16 cellular contexts compared by ENCODE assay signal in genomic region chr11:103584021-103584420, GRCh38.
DNase-seq lines count a peak whose midpoint lies in the region; ATAC-seq and TF ChIP-seq lines count a peak whose summit lies in the region.
"Had no signal": no experiment of that assay in that cellular context is flagged by ENCODE, and none has a peak within 500 bp of the region (broad histone marks: within the 10 kb centered on the region; RNA-seq: fewer than 3 reads in every experiment).

No MANE protein-coding gene starts in this region.

- H2BK120ac ChIP-seq in H9 (ENCODE audit: low read depth, low read length, poor library complexity, severe bottlenecking) (no peak overlapping the region), neuronal stem cell (ENCODE audit: low read depth, low read length) (no peak overlapping the region)

- H2BK15ac ChIP-seq in H9 (ENCODE audit: low read depth, low read length) (no peak overlapping the region), neuronal stem cell (ENCODE audit: low read length) (no peak overlapping the region)

- no peak overlapping the region for H2BK5ac ChIP-seq in H9 (ENCODE audit: insufficient read length, low read length)
- H2BK5ac ChIP-seq in neuronal stem cell (ENCODE audit: low read length): no peak overlapping the region

- CTCF ChIA-PET in activated CD4-positive, alpha-beta memory T cell treated with anti-CD3 and anti-CD28 coated beads, Interleukin-2, amount 10 ng/mL, durations not matched to agents 7 days and 5 days (lab: Charles Lee): interaction anchor here (0.6 kb wide), 1 partner anchor 382 kb away, joined by 4 read pairs; no protein-coding TSS in a partner anchor

- no peaks in the 10 kb centered on the region for H3K79me2 ChIP-seq in H9 (ENCODE audit: insufficient read depth, low read length)

- H3K23me2 ChIP-seq in H9 (ENCODE audit: insufficient read length, low read depth, low read length, poor library complexity, severe bottlenecking): no peaks in the 10 kb centered on the region

- H3K4me2 ChIP-seq in H9 (ENCODE audit: insufficient read depth, insufficient read length, low read length): no peak overlapping the region
- no peak overlapping the region for H3K4me2 ChIP-seq in neuronal stem cell (ENCODE audit: insufficient read depth, low read length, poor library complexity, severe bottlenecking)

- no peaks in the 10 kb centered on the region for H4K20me1 ChIP-seq in H9 (ENCODE audit: control insufficient read depth, insufficient read depth, insufficient read length)

- H3K14ac ChIP-seq in H9 (ENCODE audit: insufficient read depth, low read length) (no peak overlapping the region), neuronal stem cell (ENCODE audit: low read length) (no peak overlapping the region)

- H3K4me3 ChIP-seq in endodermal cell (ENCODE audit: low read length) (no peak overlapping the region), neuronal stem cell (ENCODE audit: low read length in 2 of 2) (no peak overlapping the region)

- ATAC-seq in activated naive CD4-positive, alpha-beta T cell treated with anti-CD3 and anti-CD28 coated beads, Interleukin-2, amount 50 U/mL, for 72 hours: no peak
- no peak for ATAC-seq in GM18907 (IDR thresholded peaks at IDR 0.05; ENCODE audit: unreplicated experiment)

- H3K27ac ChIP-seq in H9 (ENCODE audit: insufficient read length, low read depth, low read length) (no peak overlapping the region), endodermal cell (ENCODE audit: low read depth, low read length) (no peak overlapping the region), neuronal stem cell (replicated peaks; ENCODE audit: low read length) (no peak overlapping the region)

- WGBS in H9 (ENCODE audit: extremely low coverage, insufficient read length, low lambda C conversion rate): no CpG with 5 or more reads among the region's 2 CpGs
- 7 to 13% methylated on average over 2 of the region's 2 CpGs for WGBS in endodermal cell (ENCODE audit: insufficient coverage in 1 of 2, insufficient read length in 1 of 2), 2 experiments
- no CpG with 5 or more reads among the region's 2 CpGs for WGBS in neuronal stem cell (ENCODE audit: extremely low coverage in 2 of 2, insufficient read length in 2 of 2, insufficient replicate concordance in 1 of 2), 2 donors

- DNase-seq in H9: peak; percentile 32
- peak; percentile 90 for DNase-seq in endodermal cell
- DNase-seq in iPS-NIHi7 (ENCODE audit: extremely low spot score): peak; percentile 37
- no peak for DNase-seq in neuronal stem cell (ENCODE audit: low spot score)
- no peak for DNase-seq in LoVo (ENCODE audit: low spot score)
- DNase-seq in activated naive CD4-positive, alpha-beta T cell treated with anti-CD3 and anti-CD28 coated beads, Interleukin-2, amount 50 U/mL, for 72 hours (ENCODE audit: low spot score in 2 of 2): no peak
- no peak for DNase-seq in activated CD4-positive, alpha-beta memory T cell treated with anti-CD3 and anti-CD28 coated beads, Interleukin-2, amount 10 ng/mL, durations not matched to agents 7 days and 5 days
- DNase-seq: C1 segment of cervical spinal cord; Calu3; CD4-positive, alpha-beta memory T cell; COR-L47; DMS53; DMS79 treated with DMSO at 0.1 percent for 48 hours; GOT3; HCEC 1CT had no signal

- POLR2A ChIA-PET in activated CD4-positive, alpha-beta memory T cell treated with anti-CD3 and anti-CD28 coated beads, Interleukin-2, amount 10 ng/mL, durations not matched to agents 7 days and 5 days (lab: Charles Lee): no interaction called here

- no peak overlapping the region for H2AK5ac ChIP-seq in H9 (ENCODE audit: insufficient read length, low read length)
- H2AK5ac ChIP-seq in neuronal stem cell (ENCODE audit: low read depth, low read length): no peak overlapping the region

- no peaks in the 10 kb centered on the region; a peak in 2 of 7 replicates for H3K36me3 Mint-ChIP-seq in H9 (ENCODE audit: insufficient read depth in 1 of 3, low read depth in 3 of 3)
- H3K36me3 Mint-ChIP-seq in endodermal cell (ENCODE audit: low read depth): no peaks in the 10 kb centered on the region
- H3K36me3 Mint-ChIP-seq in activated naive CD4-positive, alpha-beta T cell treated with anti-CD3 and anti-CD28 coated beads, Interleukin-2, amount 50 U/mL, for 72 hours: no peaks in the 10 kb centered on the region
- no peaks in the 10 kb centered on the region for H3K36me3 Mint-ChIP-seq in activated CD4-positive, alpha-beta memory T cell treated with anti-CD3 and anti-CD28 coated beads, Interleukin-2, amount 10 ng/mL, durations not matched to agents 7 days and 5 days (ENCODE audit: low read depth)
- H3K36me3 Mint-ChIP-seq: CD4-positive, alpha-beta memory T cell had no signal

- no peak overlapping the region for H4K5ac ChIP-seq in H9 (ENCODE audit: insufficient read length, low read depth, low read length)

- H2BK12ac ChIP-seq in H9 (ENCODE audit: insufficient read length, low read depth, low read length) (no peak overlapping the region), neuronal stem cell (ENCODE audit: low read length) (no peak overlapping the region)

- H3K56ac ChIP-seq in H9 (ENCODE audit: insufficient read length, low read depth, low read length): no peak overlapping the region

- H3K27me3 Mint-ChIP-seq in H9 (ENCODE audit: low read depth): no peaks in the 10 kb centered on the region
- H3K27me3 Mint-ChIP-seq in endodermal cell (ENCODE audit: insufficient read depth): no peaks in the 10 kb centered on the region
- H3K27me3 Mint-ChIP-seq in activated CD4-positive, alpha-beta memory T cell treated with anti-CD3 and anti-CD28 coated beads, Interleukin-2, amount 10 ng/mL, durations not matched to agents 7 days and 5 days: no peaks in the 10 kb centered on the region

- H3K23ac ChIP-seq in H9 (ENCODE audit: insufficient read length, low read depth, low read length): no peak overlapping the region
- no peak overlapping the region for H3K23ac ChIP-seq in neuronal stem cell (ENCODE audit: low read depth, low read length, poor library complexity)

- TF ChIP-seq CTCF in H9 (conservative IDR thresholded peaks at IDR 0.05) (no peak), endodermal cell (conservative IDR thresholded peaks at IDR 0.05) (no peak)

- H3T11ph ChIP-seq in H9 (ENCODE audit: low read length): no peak overlapping the region

- no peak overlapping the region for H3K27ac Mint-ChIP-seq in H9
- peak overlapping the region; percentile 71 for H3K27ac Mint-ChIP-seq in endodermal cell
- no peak overlapping the region for H3K27ac Mint-ChIP-seq in activated naive CD4-positive, alpha-beta T cell treated with anti-CD3 and anti-CD28 coated beads, Interleukin-2, amount 50 U/mL, for 72 hours
- H3K27ac Mint-ChIP-seq in activated CD4-positive, alpha-beta memory T cell treated with anti-CD3 and anti-CD28 coated beads, Interleukin-2, amount 10 ng/mL, durations not matched to agents 7 days and 5 days: no peak overlapping the region
- H3K27ac Mint-ChIP-seq: CD4-positive, alpha-beta memory T cell had no signal

- H3K9me3 ChIP-seq in H9 (ENCODE audit: control insufficient read depth, low read depth, low read length): no peaks in the 10 kb centered on the region
- peaks cover 7% of the 10 kb centered on the region for H3K9me3 ChIP-seq in endodermal cell (ENCODE audit: control insufficient read depth, low read length)
- no peaks in the 10 kb centered on the region for H3K9me3 ChIP-seq in neuronal stem cell (replicated peaks in 1 of 2; ENCODE audit: control insufficient read depth in 2 of 2, insufficient read depth in 1 of 2, low read depth in 1 of 2, low read length in 2 of 2)

- H3K4me3 Mint-ChIP-seq in H9 (no peak overlapping the region), endodermal cell (no peak overlapping the region)
- H3K4me3 Mint-ChIP-seq in activated CD4-positive, alpha-beta memory T cell treated with anti-CD3 and anti-CD28 coated beads, Interleukin-2, amount 10 ng/mL, durations not matched to agents 7 days and 5 days: no peak overlapping the region
- H3K4me3 Mint-ChIP-seq: CD4-positive, alpha-beta memory T cell had no signal

- H3K79me1 ChIP-seq in H9 (ENCODE audit: insufficient read depth, low read depth, low read length, poor library complexity, severe bottlenecking): no peaks in the 10 kb centered on the region
- no peaks in the 10 kb centered on the region for H3K79me1 ChIP-seq in neuronal stem cell (ENCODE audit: low read depth, low read length)

- no peak overlapping the region for H2BK20ac ChIP-seq in H9 (ENCODE audit: low read depth, low read length, poor library complexity, severe bottlenecking)

- H3K9me3 Mint-ChIP-seq in H9: no peaks in the 10 kb centered on the region; a peak in 1 of 5 replicates
- H3K9me3 Mint-ChIP-seq in endodermal cell: peaks cover 5% of the 10 kb centered on the region
- peaks cover 5 to 7% of the 10 kb centered on the region in 2 donors for H3K9me3 Mint-ChIP-seq in activated naive CD4-positive, alpha-beta T cell treated with anti-CD3 and anti-CD28 coated beads, Interleukin-2, amount 50 U/mL, for 72 hours
- no peaks in the 10 kb centered on the region for H3K9me3 Mint-ChIP-seq in activated CD4-positive, alpha-beta memory T cell treated with anti-CD3 and anti-CD28 coated beads, Interleukin-2, amount 10 ng/mL, durations not matched to agents 7 days and 5 days

- H3K18ac ChIP-seq in H9 (ENCODE audit: insufficient read length, low read depth, low read length): no peak overlapping the region
- H3K18ac ChIP-seq in neuronal stem cell (ENCODE audit: low read length): no peak overlapping the region

- H4K91ac ChIP-seq in H9 (ENCODE audit: insufficient read length, low read depth, low read length) (no peak overlapping the region), neuronal stem cell (ENCODE audit: low read depth, low read length, poor library complexity) (no peak overlapping the region)

- no peak overlapping the region for H3K9ac ChIP-seq in H9 (ENCODE audit: extremely low read depth, insufficient read length, low read length)
- no peak overlapping the region for H3K9ac ChIP-seq in endodermal cell (ENCODE audit: extremely low read depth, low read length, poor library complexity, severe bottlenecking)
- H3K9ac ChIP-seq in neuronal stem cell (ENCODE audit: low read depth, low read length, poor library complexity): no peak overlapping the region

- no peak overlapping the region for H3K4ac ChIP-seq in H9 (ENCODE audit: low read depth, low read length)
- H3K4ac ChIP-seq in neuronal stem cell (ENCODE audit: low read length): no peak overlapping the region

- no peaks in the 10 kb centered on the region for H3K36me3 ChIP-seq in endodermal cell (ENCODE audit: control insufficient read depth, insufficient read depth, low read length)
- H3K36me3 ChIP-seq in neuronal stem cell (replicated peaks in 1 of 2; ENCODE audit: control insufficient read depth in 2 of 2, insufficient read depth in 2 of 2, low read length in 2 of 2): no peaks in the 10 kb centered on the region

- no peak overlapping the region for H4K8ac ChIP-seq in H9 (replicated peaks; ENCODE audit: insufficient read length, low read depth, low read length)
- H4K8ac ChIP-seq in neuronal stem cell (ENCODE audit: low read depth, low read length): no peak overlapping the region

- H3K4me1 ChIP-seq in H9 (ENCODE audit: insufficient read depth, low read length) (no peaks in the 10 kb centered on the region), endodermal cell (ENCODE audit: control insufficient read depth, insufficient read depth, low read length) (peaks cover 6% of the 10 kb centered on the region), neuronal stem cell (ENCODE audit: control insufficient read depth in 2 of 2, insufficient read depth in 1 of 2, low read depth in 1 of 2, low read length in 2 of 2) (peaks cover 0 to 8% of the 10 kb centered on the region in 2 donors)

- H3K27me3 ChIP-seq in H9 (ENCODE audit: insufficient read depth, low read length) (no peaks in the 10 kb centered on the region), endodermal cell (ENCODE audit: control insufficient read depth, insufficient read depth, low read length, poor library complexity, severe bottlenecking) (no peaks in the 10 kb centered on the region), neuronal stem cell (ENCODE audit: control insufficient read depth in 3 of 3, insufficient read depth in 3 of 3, low read depth in 1 of 3, low read length in 3 of 3) (no peaks in the 10 kb centered on the region)

- H3K4me1 Mint-ChIP-seq in H9: peaks cover 8 to 24% of the 10 kb centered on the region in 2 experiments
- H3K4me1 Mint-ChIP-seq in endodermal cell: peaks cover 36% of the 10 kb centered on the region
- H3K4me1 Mint-ChIP-seq in activated CD4-positive, alpha-beta memory T cell treated with anti-CD3 and anti-CD28 coated beads, Interleukin-2, amount 10 ng/mL, durations not matched to agents 7 days and 5 days: no peaks in the 10 kb centered on the region
- H3K4me1 Mint-ChIP-seq: CD4-positive, alpha-beta memory T cell had no signal

- H2AFZ ChIP-seq in H9 (ENCODE audit: low read length) (no peak overlapping the region), neuronal stem cell (ENCODE audit: low read length) (peak overlapping the region; percentile 60)

Comparison
In these comparisons a context has a peak if more than half of its experiments do, and no peak if none do; other contexts are left out.
1. DNase-seq: peak in H9 (single experiment), endodermal cell (single experiment) and iPS-NIHi7 (single experiment); none in neuronal stem cell (single experiment), LoVo (single experiment), activated naive CD4-positive, alpha-beta T cell treated with anti-CD3 and anti-CD28 coated beads, Interleukin-2, amount 50 U/mL, for 72 hours (0 of 2) and activated CD4-positive, alpha-beta memory T cell treated with anti-CD3 and anti-CD28 coated beads, Interleukin-2, amount 10 ng/mL, durations not matched to agents 7 days and 5 days (single experiment).